Comparison of ENCODE assay signal across 30 cellular contexts in the genomic region with DNA sequence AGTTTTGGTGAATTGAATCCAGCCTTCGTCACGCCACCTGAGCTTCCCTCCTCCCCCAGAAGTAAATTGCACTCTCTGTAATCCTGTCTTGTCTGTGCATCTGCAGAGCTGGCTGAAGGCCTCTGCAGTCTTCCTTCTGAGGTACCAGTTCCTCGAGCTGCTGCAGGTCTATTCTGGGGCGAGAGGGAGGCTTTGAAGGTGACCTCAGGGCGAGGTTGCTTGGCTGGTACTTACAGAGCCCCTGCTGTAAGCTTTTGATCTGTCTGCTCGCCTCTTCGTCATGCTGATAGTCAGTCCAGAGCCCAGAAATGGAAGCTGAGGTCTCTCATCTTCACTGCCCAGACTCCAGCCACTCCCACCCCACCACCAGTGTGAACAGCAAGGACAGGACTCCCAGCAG.
"Had no signal": no experiment of that assay in that cellular context is flagged by ENCODE, and none has a peak within 500 bp of the region (broad histone marks: within the 10 kb centered on the region; RNA-seq: fewer than 3 reads in every experiment).

No MANE protein-coding gene starts in this region.

- H3K27me3 Mint-ChIP-seq: activated CD4-positive, alpha-beta T cell treated with anti-CD3 and anti-CD28 coated beads, Interleukin-2, amount 10 ng/mL, durations not matched to agents 24 days and 14 days; activated CD8-positive, alpha-beta T cell treated with anti-CD3 and anti-CD28 coated beads for 36 hours; activated naive CD4-positive, alpha-beta T cell treated with anti-CD3 and anti-CD28 coated beads, Interleukin-2, amount 50 U/mL, for 24 hours; activated naive CD8-positive, alpha-beta T cell treated with anti-CD3 and anti-CD28 coated beads, Interleukin-2, amount 10 ng/mL, durations not matched to agents 7 days and 5 days had no signal

- H3K4me3 ChIP-seq: body of pancreas, breast epithelium, MG63 had no signal

- H3K9me3 Mint-ChIP-seq: activated CD4-positive, alpha-beta T cell treated with anti-CD3 and anti-CD28 coated beads, Interleukin-2, amount 10 ng/mL, durations not matched to agents 24 days and 14 days; activated CD8-positive, alpha-beta T cell treated with anti-CD3 and anti-CD28 coated beads for 36 hours; activated naive CD4-positive, alpha-beta T cell treated with anti-CD3 and anti-CD28 coated beads, Interleukin-2, amount 50 U/mL, for 24 hours; activated naive CD8-positive, alpha-beta T cell treated with anti-CD3 and anti-CD28 coated beads, Interleukin-2, amount 10 ng/mL, durations not matched to agents 7 days and 5 days; activated T-cell treated with anti-CD3 and anti-CD28 coated beads, Interleukin-2, amount 50 U/mL, for 72 hours; activated T-helper 17 cell treated with anti-CD3 and anti-CD28 coated beads, Interleukin-2, amount 50 U/mL, for 72 hours had no signal

- H3K27ac Mint-ChIP-seq: activated CD4-positive, alpha-beta T cell treated with anti-CD3 and anti-CD28 coated beads, Interleukin-2, amount 10 ng/mL, durations not matched to agents 24 days and 14 days; activated CD8-positive, alpha-beta T cell treated with anti-CD3 and anti-CD28 coated beads for 36 hours; activated naive CD4-positive, alpha-beta T cell treated with anti-CD3 and anti-CD28 coated beads, Interleukin-2, amount 50 U/mL, for 24 hours; activated naive CD8-positive, alpha-beta T cell treated with anti-CD3 and anti-CD28 coated beads, Interleukin-2, amount 10 ng/mL, durations not matched to agents 7 days and 5 days; activated T-cell treated with anti-CD3 and anti-CD28 coated beads, Interleukin-2, amount 50 U/mL, for 72 hours; activated T-helper 17 cell treated with anti-CD3 and anti-CD28 coated beads, Interleukin-2, amount 50 U/mL, for 72 hours had no signal

- H3K4me1 ChIP-seq: breast epithelium had no signal

- H3K4me3 Mint-ChIP-seq: activated CD4-positive, alpha-beta T cell treated with anti-CD3 and anti-CD28 coated beads, Interleukin-2, amount 10 ng/mL, durations not matched to agents 24 days and 14 days; activated CD8-positive, alpha-beta T cell treated with anti-CD3 and anti-CD28 coated beads for 36 hours; activated naive CD4-positive, alpha-beta T cell treated with anti-CD3 and anti-CD28 coated beads, Interleukin-2, amount 50 U/mL, for 24 hours; activated naive CD8-positive, alpha-beta T cell treated with anti-CD3 and anti-CD28 coated beads, Interleukin-2, amount 10 ng/mL, durations not matched to agents 7 days and 5 days; activated T-cell treated with anti-CD3 and anti-CD28 coated beads, Interleukin-2, amount 50 U/mL, for 72 hours; activated T-helper 17 cell treated with anti-CD3 and anti-CD28 coated beads, Interleukin-2, amount 50 U/mL, for 72 hours had no signal

- FAIRE-seq: astrocyte had no signal

- H3K27me3 ChIP-seq: body of pancreas, MG63 had no signal

- DNase-seq: activated CD4-positive, alpha-beta T cell treated with anti-CD3 and anti-CD28 coated beads, Interleukin-2, amount 10 ng/mL, durations not matched to agents 24 days and 14 days; activated CD4-positive, alpha-beta T cell treated with anti-CD3 and anti-CD28 coated beads, Interleukin-2, amount 50 U/mL, for 4 hours; activated CD8-positive, alpha-beta T cell treated with anti-CD3 and anti-CD28 coated beads for 36 hours; activated effector memory CD4-positive, alpha-beta T cell treated with anti-CD3 and anti-CD28 coated beads, Interleukin-2, amount 50 U/mL, for 16 hours; activated naive CD4-positive, alpha-beta T cell treated with Interleukin-2 at 50 U/mL for 16 hours; activated naive CD8-positive, alpha-beta T cell treated with anti-CD3 and anti-CD28 coated beads, Interleukin-2, amount 10 ng/mL, durations not matched to agents 7 days and 5 days; activated T-cell treated with anti-CD3 and anti-CD28 coated beads, Interleukin-2, amount 50 U/mL, for 1 hour; activated T-cell treated with anti-CD3 and anti-CD28 coated beads, Interleukin-2, amount 50 U/mL, for 72 hours; amygdala; body of pancreas; caudate nucleus; Kasumi-1; KG1; MG63; NCI-H1092; NCI-H1436 treated with DMSO at 0.1 percent for 48 hours; NCI-H1694 treated with DMSO at 0.1 percent for 48 hours; NCI-H2029; NCI-H345; NCI-H524 treated with DMSO at 0.1 percent for 48 hours; SW 1271; T-helper 1 cell; T-helper 2 cell; T-helper 9 cell had no signal

- H3K36me3 ChIP-seq: breast epithelium, MG63 had no signal

- H3K4me1 Mint-ChIP-seq: activated CD4-positive, alpha-beta T cell treated with anti-CD3 and anti-CD28 coated beads, Interleukin-2, amount 10 ng/mL, durations not matched to agents 24 days and 14 days; activated naive CD4-positive, alpha-beta T cell treated with anti-CD3 and anti-CD28 coated beads, Interleukin-2, amount 50 U/mL, for 24 hours; activated naive CD8-positive, alpha-beta T cell treated with anti-CD3 and anti-CD28 coated beads, Interleukin-2, amount 10 ng/mL, durations not matched to agents 7 days and 5 days; activated T-helper 17 cell treated with anti-CD3 and anti-CD28 coated beads, Interleukin-2, amount 50 U/mL, for 72 hours had no signal

- H3K27ac ChIP-seq: body of pancreas, breast epithelium, VCaP had no signal

- H3K36me3 Mint-ChIP-seq: activated naive CD4-positive, alpha-beta T cell treated with anti-CD3 and anti-CD28 coated beads, Interleukin-2, amount 50 U/mL, for 24 hours; activated naive CD8-positive, alpha-beta T cell treated with anti-CD3 and anti-CD28 coated beads, Interleukin-2, amount 10 ng/mL, durations not matched to agents 7 days and 5 days had no signal

- ATAC-seq: activated CD8-positive, alpha-beta T cell treated with anti-CD3 and anti-CD28 coated beads for 36 hours; activated T-cell treated with anti-CD3 and anti-CD28 coated beads, Interleukin-2, amount 50 U/mL, for 72 hours; activated T-helper 17 cell treated with anti-CD3 and anti-CD28 coated beads, Interleukin-2, amount 50 U/mL, for 72 hours; body of pancreas; Panc1 had no signal

- H3K9me3 ChIP-seq: body of pancreas, breast epithelium, MG63 had no signal
